ENCODE assay signal across 9 cellular contexts in the genomic region with DNA sequence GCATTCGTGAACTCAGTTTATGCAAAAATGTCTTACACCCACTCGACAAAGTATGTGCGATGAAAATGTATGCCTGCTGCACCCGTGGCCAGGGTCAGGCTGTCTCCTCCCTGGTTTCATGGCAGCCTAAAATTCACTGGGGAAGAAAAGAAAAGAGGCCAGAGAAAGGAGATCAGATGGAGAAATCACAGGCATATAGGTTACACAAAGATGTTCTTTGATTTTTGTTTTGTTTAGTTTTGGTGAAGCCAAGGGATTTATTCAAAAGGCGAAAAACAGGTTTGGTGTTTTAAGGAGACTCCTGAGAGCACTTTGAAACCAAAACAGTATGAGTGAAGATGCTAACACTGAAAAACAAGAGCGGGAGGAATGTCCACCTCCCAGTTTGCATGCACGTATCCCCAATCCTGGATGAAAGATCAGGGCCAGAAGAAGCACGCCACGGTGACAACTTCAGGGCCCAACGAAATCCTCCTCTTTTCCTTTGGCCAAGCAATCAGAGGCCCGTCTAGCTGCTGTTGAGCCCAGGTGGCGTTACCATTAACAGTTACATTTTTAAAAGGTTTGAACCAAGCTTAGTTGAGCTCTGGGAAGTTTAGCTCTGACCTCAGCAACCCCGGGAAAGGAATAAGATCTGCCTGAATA. TPM values are rescaled to one million over a fixed set of nuclear protein-coding genes. Genes with fewer than 3 reads are reported as not detected.
DNase-seq lines count a peak whose midpoint lies in the region; ATAC-seq and TF ChIP-seq lines count a peak whose summit lies in the region.
"Had no signal": no experiment of that assay in that cellular context is flagged by ENCODE, and none has a peak within 500 bp of the region (broad histone marks: within the 10 kb centered on the region; RNA-seq: fewer than 3 reads in every experiment).

No MANE protein-coding gene starts in this region.

- no peaks in the 10 kb centered on the region for H3K36me3 ChIP-seq in ACC112 (ENCODE audit: insufficient read depth, low read length)
- no peaks in the 10 kb centered on the region for H3K36me3 ChIP-seq in H7 (replicated peaks; ENCODE audit: control insufficient read depth, insufficient read depth, low read length)
- no peaks in the 10 kb centered on the region for H3K36me3 ChIP-seq in adipocyte (ENCODE audit: control insufficient read depth, insufficient read depth, low read length, severe bottlenecking)
- H3K36me3 ChIP-seq in upper lobe of right lung: no peaks in the 10 kb centered on the region

- TF ChIP-seq CTCF in lower leg skin (IDR thresholded peaks at IDR 0.05): no peak
- TF ChIP-seq CTCF in upper lobe of right lung (IDR thresholded peaks at IDR 0.05): no peak

- H3K27me3 ChIP-seq in ACC112 (ENCODE audit: insufficient read depth, low read length): no peaks in the 10 kb centered on the region
- no peaks in the 10 kb centered on the region for H3K27me3 ChIP-seq in H7 (ENCODE audit: control insufficient read depth, insufficient read depth, low read length)
- H3K27me3 ChIP-seq in adipocyte (replicated peaks; ENCODE audit: control insufficient read depth, insufficient read depth, low read length): no peaks in the 10 kb centered on the region
- H3K27me3 ChIP-seq in upper lobe of right lung: no peaks in the 10 kb centered on the region

- peak overlapping the region; percentile 91 for H2AFZ ChIP-seq in ACC112 (ENCODE audit: low read length, unreplicated experiment)

- H3K4me3 ChIP-seq in ACC112 (ENCODE audit: low read depth, low read length) (peak overlapping the region; percentile 85), H7 (ENCODE audit: insufficient read depth, low read depth, low read length) (peak overlapping the region; percentile 75), adipocyte (ENCODE audit: low read length) (peak overlapping the region; percentile 90), lower leg skin (ENCODE audit: low read depth, poor library complexity, severe bottlenecking) (peak overlapping the region; percentile 53), upper lobe of right lung (peak overlapping the region; percentile 80)

- DNase-seq in H7: no peak
- no peak for DNase-seq in adipocyte (ENCODE audit: low read depth)
- DNase-seq in lower leg skin (ENCODE audit: low spot score in 2 of 2): no peak
- no peak for DNase-seq in upper lobe of right lung
- no peak for DNase-seq in HK-2 (ENCODE audit: unreplicated experiment)
- no peak for DNase-seq in SIG-M5 treated with dmso at 0.1 percent for 504 hours (lab: John Stamatoyannopoulos, UW; ENCODE audit: unreplicated experiment)

- ATAC-seq in upper lobe of right lung: no peak
- ATAC-seq in GM18498 (IDR thresholded peaks at IDR 0.05; ENCODE audit: unreplicated experiment): no peak

- H3K9me3 ChIP-seq in adipocyte (ENCODE audit: control insufficient read depth, low read length) (no peaks in the 10 kb centered on the region), upper lobe of right lung (no peaks in the 10 kb centered on the region)
- H3K9me3 ChIP-seq: mucosa of descending colon had no signal

- intact Hi-C loops in lower leg skin (cut with DNase I; ENCODE audit: low total_unique reads): no loop called here
- intact Hi-C loops in upper lobe of right lung (cut with DNase I): no loop called here

- H3K4me1 ChIP-seq in ACC112 (ENCODE audit: control insufficient read depth, insufficient read depth, low read length, unreplicated experiment): peaks cover 24% of the 10 kb centered on the region
- peaks cover 8% of the 10 kb centered on the region for H3K4me1 ChIP-seq in adipocyte (ENCODE audit: control insufficient read depth, insufficient read depth, low read length)
- peaks cover 8% of the 10 kb centered on the region for H3K4me1 ChIP-seq in upper lobe of right lung

- TF ChIP-seq POLR2A in lower leg skin (IDR thresholded peaks at IDR 0.05): no peak

- H3K79me2 ChIP-seq in ACC112 (ENCODE audit: control insufficient read depth, insufficient read depth, low read length, unreplicated experiment): peaks cover 21% of the 10 kb centered on the region

- H3K9ac ChIP-seq in adipocyte (ENCODE audit: low read length): peak overlapping the region; percentile 63

- 47 to 50% methylated on average over 13 of the region's 13 CpGs for WGBS in lower leg skin, 2 donors

- H3K27ac ChIP-seq in ACC112 (ENCODE audit: low read depth, low read length) (no peak overlapping the region), upper lobe of right lung (peak overlapping the region; percentile 65)

RNA-seq across cellular contexts. Expression of a gene that starts 1.0 kb away (rescaled TPM):
- total RNA-seq in H7 (2014; rRNA removed; shearing (Covaris generic)): 18.0 and 23.6 TPM in 2 replicates
- total RNA-seq in lower leg skin: 1 to 10 TPM; 6.7 to 9.3 (median 8.8) TPM
- 8.5 TPM for total RNA-seq in upper lobe of right lung
